25 cellular contexts compared by ENCODE assay signal in the genomic region with DNA sequence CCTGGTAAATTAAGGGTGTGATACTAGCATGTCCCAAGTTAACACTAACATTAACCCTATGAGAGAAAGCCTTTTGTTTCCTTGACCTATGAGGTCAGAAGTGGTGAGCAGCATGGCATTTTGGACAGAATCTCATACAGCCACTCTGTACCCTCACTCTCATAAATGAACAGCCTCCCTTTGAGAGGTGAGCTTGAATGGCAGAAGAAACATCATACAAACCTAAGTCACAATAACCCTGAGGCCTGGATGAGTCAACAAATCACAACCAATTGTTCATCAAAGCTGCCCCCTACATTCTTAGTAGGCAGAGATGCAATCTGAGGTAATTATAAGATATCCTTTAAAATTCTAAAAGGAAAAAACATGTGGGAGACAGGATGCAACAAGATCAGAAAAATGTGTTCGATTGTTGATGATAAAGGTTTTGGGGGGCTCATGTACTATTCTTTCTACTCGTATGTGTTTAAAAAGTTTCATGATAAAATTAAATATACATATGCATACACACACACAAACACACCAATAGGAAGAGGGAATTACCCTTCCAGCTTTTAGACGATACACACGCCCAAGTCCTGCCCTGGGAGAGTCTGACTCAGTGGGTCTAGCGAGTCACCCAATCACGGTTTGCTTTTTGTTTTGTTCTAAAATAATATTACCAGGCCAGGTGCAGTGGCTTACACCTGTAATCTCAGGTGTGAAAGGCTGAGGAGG.
DNase-seq lines count a peak whose midpoint lies in the region; ATAC-seq lines count a peak whose summit lies in the region.
"Had no signal": no experiment of that assay in that cellular context is flagged by ENCODE, and none has a peak within 500 bp of the region (broad histone marks: within the 10 kb centered on the region; RNA-seq: fewer than 3 reads in every experiment).

No MANE protein-coding gene starts in this region.

- peaks cover 8% of the 10 kb centered on the region for H3K4me1 Mint-ChIP-seq in activated CD4-positive, alpha-beta T cell treated with anti-CD3 and anti-CD28 coated beads for 36 hours
- H3K4me1 Mint-ChIP-seq in activated CD4-positive, alpha-beta T cell treated with anti-CD3 and anti-CD28 coated beads, Interleukin-2, amount 10 ng/mL, durations not matched to agents 7 days and 5 days: no peaks in the 10 kb centered on the region
- H3K4me1 Mint-ChIP-seq: CD8-positive, alpha-beta memory T cell; nephron progenitor cell had no signal

- H3K27ac ChIP-seq in epithelial cell of prostate (peak overlapping the region; percentile 42), substantia nigra (ENCODE audit: low read depth, low read length, poor library complexity, severe bottlenecking) (no peak overlapping the region)
- H3K27ac ChIP-seq: heart right ventricle, left lung, stomach, WERI-Rb-1 had no signal

- no peak overlapping the region for H3K4me3 Mint-ChIP-seq in activated CD4-positive, alpha-beta T cell treated with anti-CD3 and anti-CD28 coated beads for 36 hours
- no peak overlapping the region for H3K4me3 Mint-ChIP-seq in activated CD4-positive, alpha-beta T cell treated with anti-CD3 and anti-CD28 coated beads, Interleukin-2, amount 10 ng/mL, durations not matched to agents 7 days and 5 days
- H3K4me3 Mint-ChIP-seq: CD8-positive, alpha-beta memory T cell; dendritic cell treated with granulocyte-macrophage colony-stimulating factor and Interleukin-4, amounts not matched to agents 40 ng/mL and 50 ng/mL, for 4 days; nephron progenitor cell; T-helper 2 cell treated with Interferon-gamma antibody and Interleukin-4, amounts not matched to agents 5 μg/mL and 100 μg/mL, for 36 hours had no signal

- CTCF ChIA-PET in activated CD4-positive, alpha-beta T cell treated with anti-CD3 and anti-CD28 coated beads for 36 hours (lab: Charles Lee): interaction anchor here (0.6 to 1.2 kb wide), 3 partner anchors 27 to 157 kb away, joined by 3 read pairs; no protein-coding TSS in a partner anchor
- CTCF ChIA-PET in activated CD4-positive, alpha-beta T cell treated with anti-CD3 and anti-CD28 coated beads, Interleukin-2, amount 10 ng/mL, durations not matched to agents 7 days and 5 days (lab: Charles Lee): no interaction called here

- peak; percentile 83 for ATAC-seq in activated CD4-positive, alpha-beta T cell treated with anti-CD3 and anti-CD28 coated beads for 36 hours
- ATAC-seq: heart right ventricle, left lung, mucosa of descending colon had no signal

- H3K27ac Mint-ChIP-seq in activated CD4-positive, alpha-beta T cell treated with anti-CD3 and anti-CD28 coated beads for 36 hours: no peak overlapping the region
- H3K27ac Mint-ChIP-seq in activated CD4-positive, alpha-beta T cell treated with anti-CD3 and anti-CD28 coated beads, Interleukin-2, amount 10 ng/mL, durations not matched to agents 7 days and 5 days: no peak overlapping the region
- H3K27ac Mint-ChIP-seq: CD8-positive, alpha-beta memory T cell; dendritic cell treated with granulocyte-macrophage colony-stimulating factor and Interleukin-4, amounts not matched to agents 40 ng/mL and 50 ng/mL, for 4 days; nephron progenitor cell; T-helper 2 cell treated with Interferon-gamma antibody and Interleukin-4, amounts not matched to agents 5 μg/mL and 100 μg/mL, for 36 hours had no signal

- no peaks in the 10 kb centered on the region for H3K27me3 Mint-ChIP-seq in activated CD4-positive, alpha-beta T cell treated with anti-CD3 and anti-CD28 coated beads for 36 hours
- H3K27me3 Mint-ChIP-seq in activated CD4-positive, alpha-beta T cell treated with anti-CD3 and anti-CD28 coated beads, Interleukin-2, amount 10 ng/mL, durations not matched to agents 7 days and 5 days: no peaks in the 10 kb centered on the region
- H3K27me3 Mint-ChIP-seq: CD8-positive, alpha-beta memory T cell; dendritic cell treated with granulocyte-macrophage colony-stimulating factor and Interleukin-4, amounts not matched to agents 40 ng/mL and 50 ng/mL, for 4 days had no signal

- intact Hi-C loops in activated CD4-positive, alpha-beta T cell treated with anti-CD3 and anti-CD28 coated beads for 36 hours (cut with DNase I, micrococcal nuclease): no loop called here

- peak; percentile 60 for DNase-seq in activated CD4-positive, alpha-beta T cell treated with anti-CD3 and anti-CD28 coated beads for 36 hours
- no peak for DNase-seq in activated CD4-positive, alpha-beta T cell treated with anti-CD3 and anti-CD28 coated beads, Interleukin-2, amount 10 ng/mL, durations not matched to agents 7 days and 5 days
- DNase-seq in stimulated activated CD4-positive, alpha-beta T cell treated with anti-CD3 and anti-CD28 coated beads, Interleukin-15, amount 100 ng/mL, for 24 hours: peak; percentile 24
- no peak for DNase-seq in stimulated activated CD4-positive, alpha-beta T cell treated with anti-CD3 and anti-CD28 coated beads, Interleukin-2, amount 100 ng/mL, for 48 hours
- DNase-seq in epithelial cell of prostate (ENCODE audit: low read depth, low spot score): no peak
- DNase-seq in stimulated activated CD8-positive, alpha-beta memory T cell treated with anti-CD3 and anti-CD28 coated beads, Interleukin-4, amount 100 ng/mL, for 48 hours: peak; percentile 42
- no peak for DNase-seq in activated CD8-positive, alpha-beta memory T cell treated with anti-CD3 and anti-CD28 coated beads, Interleukin-2, amount 50 U/mL, for 48 hours
- no peak for DNase-seq in substantia nigra (lab: John Stamatoyannopoulos, UW)
- DNase-seq: 8988T; activated CD8-positive, alpha-beta memory T cell treated with anti-CD3 and anti-CD28 coated beads for 24 hours; activated effector memory CD4-positive, alpha-beta T cell treated with Interleukin-2 at 50 U/mL for 16 hours; CD8-positive, alpha-beta memory T cell; heart right ventricle; KBM-7; left lung; mucosa of descending colon; NCI-H146; NCI-H524 treated with DMSO at 0.1 percent for 48 hours; nephron progenitor cell; RPMI8226; stomach; trophoblast cell; WERI-Rb-1 had no signal

- no peaks in the 10 kb centered on the region for H3K36me3 Mint-ChIP-seq in activated CD4-positive, alpha-beta T cell treated with anti-CD3 and anti-CD28 coated beads for 36 hours (ENCODE audit: low read depth)
- H3K36me3 Mint-ChIP-seq in activated CD4-positive, alpha-beta T cell treated with anti-CD3 and anti-CD28 coated beads, Interleukin-2, amount 10 ng/mL, durations not matched to agents 7 days and 5 days (ENCODE audit: low read depth): peaks cover 5% of the 10 kb centered on the region

- POLR2A ChIA-PET in activated CD4-positive, alpha-beta T cell treated with anti-CD3 and anti-CD28 coated beads for 36 hours (lab: Charles Lee): no interaction called here
- POLR2A ChIA-PET in activated CD4-positive, alpha-beta T cell treated with anti-CD3 and anti-CD28 coated beads, Interleukin-2, amount 10 ng/mL, durations not matched to agents 7 days and 5 days (lab: Charles Lee): no interaction called here

- H3K9me3 Mint-ChIP-seq in activated CD4-positive, alpha-beta T cell treated with anti-CD3 and anti-CD28 coated beads for 36 hours (ENCODE audit: low read depth): peaks cover 2% of the 10 kb centered on the region
- no peaks in the 10 kb centered on the region for H3K9me3 Mint-ChIP-seq in activated CD4-positive, alpha-beta T cell treated with anti-CD3 and anti-CD28 coated beads, Interleukin-2, amount 10 ng/mL, durations not matched to agents 7 days and 5 days
- H3K9me3 Mint-ChIP-seq: CD8-positive, alpha-beta memory T cell; dendritic cell treated with granulocyte-macrophage colony-stimulating factor and Interleukin-4, amounts not matched to agents 40 ng/mL and 50 ng/mL, for 4 days; nephron progenitor cell; T-helper 2 cell treated with Interferon-gamma antibody and Interleukin-4, amounts not matched to agents 5 μg/mL and 100 μg/mL, for 36 hours had no signal

Comparison
In these comparisons a context has a peak if more than half of its experiments do, and no peak if none do; other contexts are left out.
1. DNase-seq: peak in activated CD4-positive, alpha-beta T cell treated with anti-CD3 and anti-CD28 coated beads for 36 hours (single experiment), stimulated activated CD4-positive, alpha-beta T cell treated with anti-CD3 and anti-CD28 coated beads, Interleukin-15, amount 100 ng/mL, for 24 hours (single experiment) and stimulated activated CD8-positive, alpha-beta memory T cell treated with anti-CD3 and anti-CD28 coated beads, Interleukin-4, amount 100 ng/mL, for 48 hours (single experiment); none in activated CD4-positive, alpha-beta T cell treated with anti-CD3 and anti-CD28 coated beads, Interleukin-2, amount 10 ng/mL, durations not matched to agents 7 days and 5 days (single experiment), stimulated activated CD4-positive, alpha-beta T cell treated with anti-CD3 and anti-CD28 coated beads, Interleukin-2, amount 100 ng/mL, for 48 hours (0 of 2), epithelial cell of prostate (single experiment), activated CD8-positive, alpha-beta memory T cell treated with anti-CD3 and anti-CD28 coated beads, Interleukin-2, amount 50 U/mL, for 48 hours (single experiment) and substantia nigra (0 of 49).